Comparison of ENCODE assay signal across 23 cellular contexts in genomic region chr20:2697768-2698167, GRCh38. TPM values are rescaled to one million over a fixed set of nuclear protein-coding genes. Genes with fewer than 3 reads are reported as not detected.
DNase-seq lines count a peak whose midpoint lies in the region; TF ChIP-seq lines count a peak whose summit lies in the region.
"Had no signal": no experiment of that assay in that cellular context is flagged by ENCODE, and none has a peak within 500 bp of the region (broad histone marks: within the 10 kb centered on the region; RNA-seq: fewer than 3 reads in every experiment).

No MANE protein-coding gene starts in this region.

- no peak overlapping the region for H3K27ac ChIP-seq in HEK293 (ENCODE audit: extremely low read depth, low read depth, low read length)
- H3K27ac ChIP-seq: GM23248, psoas muscle, SK-N-MC, skin epidermis had no signal

- DNase-seq in DMS53 (lab: John Stamatoyannopoulos, UW) (peak; percentile 23), DMS53 treated with DMSO at 0.1 percent for 48 hours (lab: John Stamatoyannopoulos, UW; ENCODE audit: unreplicated experiment) (no peak), brain pericyte (ENCODE audit: low read depth, low spot score) (peak; percentile 15), osteocyte (ENCODE audit: extremely low spot score, unreplicated experiment) (peak; percentile 81), hypothalamus (lab: John Stamatoyannopoulos, UW) (no peak)
- no peak for DNase-seq in T-helper 2 cell treated with Interferon-gamma antibody and Interleukin-4, amounts not matched to agents 5 μg/mL and 100 μg/mL, for 36 hours (ENCODE audit: low spot score)
- no peak for DNase-seq in effector CD8-positive, alpha-beta T cell (lab: John Stamatoyannopoulos, UW)
- DNase-seq: 8988T; activated naive CD4-positive, alpha-beta T cell treated with anti-CD3 and anti-CD28 coated beads, Interleukin-2, amount 50 U/mL, for 16 hours; central memory CD4-positive, alpha-beta T cell; EL; foreskin fibroblast; GM23248; immature natural killer cell; NCI-H1048; NCI-H2107; NCI-H524; psoas muscle had no signal

- no peaks in the 10 kb centered on the region for H3K36me3 Mint-ChIP-seq in osteocyte (ENCODE audit: unreplicated experiment)
- peaks cover 2% of the 10 kb centered on the region for H3K36me3 Mint-ChIP-seq in T-helper 2 cell treated with Interferon-gamma antibody and Interleukin-4, amounts not matched to agents 5 μg/mL and 100 μg/mL, for 36 hours (ENCODE audit: low read depth)
- H3K36me3 Mint-ChIP-seq: stimulated activated memory B cell treated with anti-CD40 and anti-IgM and Interleukin-4, amounts not matched to agents 10 μg/mL and 1 μg/mL and 100 μg/mL, for 72 hours had no signal

- H3K9me3 ChIP-seq in HEK293 (ENCODE audit: control insufficient read depth, insufficient read depth, low read depth, low read length): no peaks in the 10 kb centered on the region
- H3K9me3 ChIP-seq: psoas muscle had no signal

- H3K36me3 ChIP-seq in HEK293 (ENCODE audit: control insufficient read depth in 2 of 2, insufficient read depth in 1 of 2, low read length in 2 of 2): peaks cover 0 to 3% of the 10 kb centered on the region in 2 experiments; a peak in 1 of 3 replicates

- H3K4me3 ChIP-seq in HEK293 (ENCODE audit: low read depth, low read length): no peak overlapping the region
- H3K4me3 ChIP-seq: GM23248, psoas muscle, SK-N-MC, skin epidermis had no signal

- no peak overlapping the region for H3K27ac Mint-ChIP-seq in osteocyte (ENCODE audit: unreplicated experiment)
- no peak overlapping the region for H3K27ac Mint-ChIP-seq in T-helper 2 cell treated with Interferon-gamma antibody and Interleukin-4, amounts not matched to agents 5 μg/mL and 100 μg/mL, for 36 hours
- H3K27ac Mint-ChIP-seq: activated T-helper 1 cell treated with anti-CD3 and anti-CD28 coated beads, Interleukin-12 subunit alpha, Interleukin-12 subunit beta, Interleukin-2, Interleukin-4 antibody, amounts not matched to agents 30 ng/mL and 10 ng/mL and 1 ng/mL, durations not matched to agents 14 hours and 24 hours and 36 hours; immature natural killer cell; stimulated activated memory B cell treated with anti-CD40 and anti-IgM and Interleukin-4, amounts not matched to agents 10 μg/mL and 1 μg/mL and 100 μg/mL, for 72 hours had no signal

- POLR2A ChIA-PET in HEK293 (lab: Yijun Ruan, JAX): no interaction called here

- H3K4me1 Mint-ChIP-seq in osteocyte (ENCODE audit: unreplicated experiment): peaks cover 6% of the 10 kb centered on the region
- H3K4me1 Mint-ChIP-seq in T-helper 2 cell treated with Interferon-gamma antibody and Interleukin-4, amounts not matched to agents 5 μg/mL and 100 μg/mL, for 36 hours (ENCODE audit: low read depth): peaks cover 3% of the 10 kb centered on the region
- H3K4me1 Mint-ChIP-seq: stimulated activated memory B cell treated with anti-CD40 and anti-IgM and Interleukin-4, amounts not matched to agents 10 μg/mL and 1 μg/mL and 100 μg/mL, for 72 hours had no signal

- TF ChIP-seq CTCF in HEK293 (tag by site-specific recombination; IDR thresholded peaks at IDR 0.05): no peak
- no peak for TF ChIP-seq CTCF in osteocyte (IDR thresholded peaks at IDR 0.05)

- CTCF ChIA-PET in HEK293 (lab: Yijun Ruan, JAX): interaction anchor here (1.3 kb wide), 2 partner anchors 10 to 46 kb away, joined by 4 read pairs; no protein-coding TSS in a partner anchor

- H3K4me3 Mint-ChIP-seq in osteocyte (ENCODE audit: unreplicated experiment): no peak overlapping the region
- H3K4me3 Mint-ChIP-seq in T-helper 2 cell treated with Interferon-gamma antibody and Interleukin-4, amounts not matched to agents 5 μg/mL and 100 μg/mL, for 36 hours: no peak overlapping the region
- H3K4me3 Mint-ChIP-seq: activated T-helper 1 cell treated with anti-CD3 and anti-CD28 coated beads, Interleukin-12 subunit alpha, Interleukin-12 subunit beta, Interleukin-2, Interleukin-4 antibody, amounts not matched to agents 30 ng/mL and 10 ng/mL and 1 ng/mL, durations not matched to agents 14 hours and 24 hours and 36 hours; immature natural killer cell; stimulated activated memory B cell treated with anti-CD40 and anti-IgM and Interleukin-4, amounts not matched to agents 10 μg/mL and 1 μg/mL and 100 μg/mL, for 72 hours had no signal

- no peaks in the 10 kb centered on the region for H3K9me3 Mint-ChIP-seq in osteocyte (ENCODE audit: unreplicated experiment)
- H3K9me3 Mint-ChIP-seq in T-helper 2 cell treated with Interferon-gamma antibody and Interleukin-4, amounts not matched to agents 5 μg/mL and 100 μg/mL, for 36 hours: no peaks in the 10 kb centered on the region
- H3K9me3 Mint-ChIP-seq: activated T-helper 1 cell treated with anti-CD3 and anti-CD28 coated beads, Interleukin-12 subunit alpha, Interleukin-12 subunit beta, Interleukin-2, Interleukin-4 antibody, amounts not matched to agents 30 ng/mL and 10 ng/mL and 1 ng/mL, durations not matched to agents 14 hours and 24 hours and 36 hours; immature natural killer cell; stimulated activated memory B cell treated with anti-CD40 and anti-IgM and Interleukin-4, amounts not matched to agents 10 μg/mL and 1 μg/mL and 100 μg/mL, for 72 hours had no signal

- H3K4me1 ChIP-seq in HEK293 (ENCODE audit: control insufficient read depth, insufficient read depth, low read length): peaks cover 13% of the 10 kb centered on the region
- H3K4me1 ChIP-seq: psoas muscle had no signal

- H3K27me3 Mint-ChIP-seq in osteocyte (ENCODE audit: unreplicated experiment): peaks cover 55% of the 10 kb centered on the region
- H3K27me3 Mint-ChIP-seq in T-helper 2 cell treated with Interferon-gamma antibody and Interleukin-4, amounts not matched to agents 5 μg/mL and 100 μg/mL, for 36 hours (ENCODE audit: low read depth): peaks cover 33% of the 10 kb centered on the region

TF ChIP-seq in HEK293, 187 proteins besides CTCF, POLR2A, EP300 and RAD21:
- TF ChIP-seq ZNF473 (tag by site-specific recombination; IDR thresholded peaks at IDR 0.05) (no peak), ZIC2 (tag by site-specific recombination; IDR thresholded peaks at IDR 0.05) (peak; percentile 67), ZNF530 (tag by site-specific recombination; IDR thresholded peaks at IDR 0.05; ENCODE audit: low read depth) (no peak), ZNF132 (tag by site-specific recombination; IDR thresholded peaks at IDR 0.05; ENCODE audit: borderline replicate concordance) (no peak), ZNF777 (tag by site-specific recombination; IDR thresholded peaks at IDR 0.05; ENCODE audit: borderline replicate concordance) (no peak), PATZ1 (tag by site-specific recombination; IDR thresholded peaks at IDR 0.05) (no peak), GLI2 (tag by site-specific recombination; IDR thresholded peaks at IDR 0.05; ENCODE audit: borderline replicate concordance, low read depth) (no peak), ZFP41 (tag by site-specific recombination; IDR thresholded peaks at IDR 0.05; ENCODE audit: borderline replicate concordance) (no peak), ZBTB49 (tag by site-specific recombination; IDR thresholded peaks at IDR 0.05; ENCODE audit: low read depth) (no peak), ZFHX2 (tag by site-specific recombination; conservative IDR thresholded peaks at IDR 0.05) (peak; percentile 52; the same call in 1 of the 2 replicates), ZNF48 (tag by site-specific recombination; IDR thresholded peaks at IDR 0.05) (no peak), ZFP37 (tag by site-specific recombination; IDR thresholded peaks at IDR 0.05) (no peak), ZNF76 (tag by site-specific recombination; IDR thresholded peaks at IDR 0.05; ENCODE audit: borderline replicate concordance, low read depth) (no peak), ZNF776 (tag by site-specific recombination; IDR thresholded peaks at IDR 0.05; ENCODE audit: borderline replicate concordance) (no peak)

RNA-seq across cellular contexts. Expression of gene EBF4, which starts 5.2 kb away (rescaled TPM):
- 9.8 and 12.8 TPM in 2 replicates for total RNA-seq in osteocyte
- total RNA-seq: GM23248 had no signal

RNA-seq across cellular contexts. Expression of gene IDH3B, which starts 33.8 kb away (rescaled TPM):
- total RNA-seq in osteocyte: 78.1 and 86.6 TPM in 2 replicates

RNA-seq across cellular contexts. Expression of gene NOP56, which starts 45.3 kb away (rescaled TPM):
- total RNA-seq in osteocyte: 141 and 142 TPM in 2 replicates

Comparison
In these comparisons a context has a peak if more than half of its experiments do, and no peak if none do; other contexts are left out.
1. DNase-seq: peak in DMS53 (single experiment), brain pericyte (single experiment) and osteocyte (single experiment); none in DMS53 treated with DMSO at 0.1 percent for 48 hours (single experiment), hypothalamus (0 of 51), T-helper 2 cell treated with Interferon-gamma antibody and Interleukin-4, amounts not matched to agents 5 μg/mL and 100 μg/mL, for 36 hours (single experiment) and effector CD8-positive, alpha-beta T cell (single experiment).